Comparison of ENCODE assay signal across 30 cellular contexts in genomic region chr10:92502296-92502695, GRCh38.
"Had no signal": no experiment of that assay in that cellular context is flagged by ENCODE, and none has a peak within 500 bp of the region (broad histone marks: within the 10 kb centered on the region; RNA-seq: fewer than 3 reads in every experiment).

No MANE protein-coding gene starts in this region.

- H3K9ac ChIP-seq: KMS-11, SK-N-SH had no signal

- H3K4me2 ChIP-seq: KMS-11, SK-N-SH had no signal

- H3K27me3 ChIP-seq: brain microvascular endothelial cell, SJSA1 had no signal

- H3K27ac ChIP-seq: brain microvascular endothelial cell, KMS-11, SJSA1 had no signal

- H3K4me1 ChIP-seq: SJSA1 had no signal

- H3K4me3 ChIP-seq: SJSA1 had no signal

- H3K9me3 ChIP-seq: SJSA1, SK-N-SH had no signal

- DNase-seq: activated CD4-positive, alpha-beta memory T cell treated with anti-CD3 and anti-CD28 coated beads for 36 hours; activated CD4-positive, alpha-beta T cell treated with anti-CD3 and anti-CD28 coated beads for 36 hours; activated CD4-positive, alpha-beta T cell treated with anti-CD3 and anti-CD28 coated beads, Interleukin-2, amount 50 U/mL, for 1 hour; activated CD8-positive, alpha-beta memory T cell treated with anti-CD3 and anti-CD28 coated beads, Interleukin-2, amount 50 U/mL, for 4 hours; activated effector memory CD4-positive, alpha-beta T cell treated with Interleukin-2 at 50 U/mL for 16 hours; activated naive CD4-positive, alpha-beta T cell treated with anti-CD3 and anti-CD28 coated beads, Interleukin-2, amount 10 ng/mL, durations not matched to agents 7 days and 5 days; activated naive CD8-positive, alpha-beta T cell treated with anti-CD3 and anti-CD28 coated beads, Interleukin-2, amount 50 U/mL, for 24 hours; activated T-cell treated with anti-CD3 and anti-CD28 coated beads for 4 hours; activated T-cell treated with anti-CD3 and anti-CD28 coated beads, Interleukin-2, amount 50 U/mL, for 48 hours; amniotic stem cell; aorta; brain microvascular endothelial cell; central memory CD4-positive, alpha-beta T cell; MM.1S; MV-4-11; NCI-H1092; NCI-H1436 treated with DMSO at 0.1 percent for 48 hours; NCI-H1694 treated with DMSO at 0.1 percent for 48 hours; NCI-H2029; NCI-H2107; NCI-H2171; NCI-H510A; NCI-H526; NCI-H748 treated with DMSO at 0.1 percent for 48 hours; NK-92 treated with Interleukin-12 subunit alpha and Interleukin-12 subunit beta, amount 100 ng/mL, for 24 hours; OCI-M1; SHP77; SK-N-SH had no signal
